In the genomic region with DNA sequence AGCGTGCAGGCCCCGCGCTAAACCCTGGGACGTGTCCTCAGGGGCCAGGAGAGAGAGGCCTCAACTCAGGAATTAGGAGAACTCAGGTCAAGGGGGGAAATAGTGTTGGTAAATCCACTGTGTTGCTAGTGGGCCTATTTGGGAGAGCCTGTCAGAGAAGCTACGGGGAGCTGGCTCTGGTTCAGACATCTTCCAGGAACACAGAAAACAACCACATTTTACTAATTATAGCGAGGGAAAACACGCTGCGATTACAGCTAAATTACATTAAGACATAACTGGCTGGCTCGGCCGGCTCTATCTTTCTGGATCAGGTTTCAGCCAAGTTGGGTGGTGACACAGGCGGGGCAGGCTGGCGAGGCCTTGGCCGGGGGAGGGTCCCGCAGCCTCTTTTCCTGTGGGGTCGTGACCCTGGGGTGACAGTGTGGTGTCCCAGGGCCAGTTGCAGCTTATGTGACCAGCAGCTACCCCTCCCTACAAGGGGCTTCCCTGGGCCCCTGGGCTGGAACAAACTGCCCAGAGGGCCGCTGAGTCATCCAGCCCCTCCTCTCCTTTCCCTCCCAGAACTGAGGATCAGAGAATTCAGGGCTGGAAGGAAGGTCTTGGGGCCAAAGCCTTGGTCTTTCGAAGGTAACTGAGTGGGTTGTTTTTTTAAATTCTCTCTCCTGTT, we compare ENCODE assay signal across 9 cellular contexts.
A peak's percentile ranks its signal among the peaks of the same experiment; 100 is the strongest.
DNase-seq lines count a peak whose midpoint lies in the region; ATAC-seq and TF ChIP-seq lines count a peak whose summit lies in the region.
"Had no signal": no experiment of that assay in that cellular context is flagged by ENCODE, and none has a peak within 500 bp of the region (broad histone marks: within the 10 kb centered on the region; RNA-seq: fewer than 3 reads in every experiment).

No MANE protein-coding gene starts in this region.

- H3K4me1 ChIP-seq in iPS-20b (ENCODE audit: insufficient read depth, low read length), result peaks cover 8% of the 10 kb centered on the region; the same call in 1 of the 2 replicates
- H3K4me1 ChIP-seq in stomach smooth muscle (ENCODE audit: control insufficient read depth, insufficient read depth, low read length), result peaks cover 19% of the 10 kb centered on the region

- no peak for ATAC-seq in GM21723 (IDR thresholded peaks at IDR 0.05; ENCODE audit: unreplicated experiment)
- ATAC-seq in HG02588 (IDR thresholded peaks at IDR 0.05; ENCODE audit: unreplicated experiment), result no peak

- DNase-seq in HFFc6, result peak; percentile 48
- DNase-seq in amniotic epithelial cell (ENCODE audit: low read depth), result peak; percentile 84
- no peak for DNase-seq in stimulated activated CD4-positive, alpha-beta T cell treated with anti-CD3 and anti-CD28 coated beads, Interleukin-4, amount 100 ng/mL, for 1 hour
- no peak for DNase-seq in activated CD4-positive, CD25-positive, alpha-beta regulatory T cell (lab: John Stamatoyannopoulos, UW)

- H3K4me3 Mint-ChIP-seq in HFFc6, result peak overlapping the region; percentile 69

- no peaks in the 10 kb centered on the region for H3K9me3 Mint-ChIP-seq in HFFc6

- H3K9me3 ChIP-seq in iPS-20b (ENCODE audit: insufficient read depth, low read depth, low read length) (no peaks in the 10 kb centered on the region), stomach smooth muscle (ENCODE audit: control insufficient read depth in 2 of 2, low read length in 2 of 2) (no peaks in the 10 kb centered on the region)
- H3K9me3 ChIP-seq: neutrophil had no signal

- H3K4me3 ChIP-seq in iPS-20b (ENCODE audit: low read length) (no peak overlapping the region), stomach smooth muscle (ENCODE audit: low read length in 2 of 2) (peak overlapping the region in 1 of 2 donors; percentile 29)

- no peaks in the 10 kb centered on the region for H3K27me3 ChIP-seq in iPS-20b (ENCODE audit: insufficient read depth, low read length)
- no peaks in the 10 kb centered on the region for H3K27me3 ChIP-seq in stomach smooth muscle (ENCODE audit: control insufficient read depth in 1 of 2, insufficient read depth in 2 of 2, low read length in 2 of 2)

- peak overlapping the region; percentile 5; the same call in 1 of the 2 replicates for H3K9ac ChIP-seq in iPS-20b (ENCODE audit: low read depth, low read length)
- peak overlapping the region in 1 of 2 donors; percentile 42 for H3K9ac ChIP-seq in stomach smooth muscle (ENCODE audit: low read length in 2 of 2)

- peak overlapping the region; percentile 80 for H3K27ac Mint-ChIP-seq in HFFc6

- peaks cover 20% of the 10 kb centered on the region for H3K4me1 Mint-ChIP-seq in HFFc6 (ENCODE audit: low read depth)

- no peaks in the 10 kb centered on the region for H3K36me3 ChIP-seq in iPS-20b (ENCODE audit: insufficient read depth, low read depth, low read length)
- no peaks in the 10 kb centered on the region for H3K36me3 ChIP-seq in stomach smooth muscle (ENCODE audit: control insufficient read depth in 2 of 2, insufficient read depth in 2 of 2, low read length in 2 of 2)
- H3K36me3 ChIP-seq: neutrophil had no signal

- H3K36me3 Mint-ChIP-seq in HFFc6 (ENCODE audit: low read depth), result no peaks in the 10 kb centered on the region

- peaks cover 7% of the 10 kb centered on the region; the same call in 1 of the 2 replicates for H3K27me3 Mint-ChIP-seq in HFFc6 (ENCODE audit: insufficient read depth)

- H3K27ac ChIP-seq in iPS-20b (ENCODE audit: low read length) (no peak overlapping the region), stomach smooth muscle (ENCODE audit: low read length) (peak overlapping the region; percentile 11)
- H3K27ac ChIP-seq: neutrophil had no signal

- TF ChIP-seq CTCF in HFFc6 (IDR thresholded peaks at IDR 0.05), result no peak

Comparison
In these comparisons a context has a peak if more than half of its experiments do, and no peak if none do; other contexts are left out.
1. DNase-seq: peak in HFFc6 (single experiment) and amniotic epithelial cell (single experiment); none in stimulated activated CD4-positive, alpha-beta T cell treated with anti-CD3 and anti-CD28 coated beads, Interleukin-4, amount 100 ng/mL, for 1 hour (single experiment) and activated CD4-positive, CD25-positive, alpha-beta regulatory T cell (0 of 4).